8 cellular contexts compared by ENCODE assay signal in genomic region chr2:78262089-78262488, GRCh38.
A peak's percentile ranks its signal among the peaks of the same experiment; 100 is the strongest.
DNase-seq lines count a peak whose midpoint lies in the region; ATAC-seq, FAIRE-seq and TF ChIP-seq lines count a peak whose summit lies in the region.
"Not testable (repeated sequence)": the region's sequence is repeated elsewhere in the genome, so short reads cannot be mapped to it uniquely, and the experiment has no call there.

No MANE protein-coding gene starts in this region.

- not testable (repeated sequence) for H3K27me3 ChIP-seq in dorsolateral prefrontal cortex; HepG2 (ENCODE audit: control insufficient read depth in 1 of 2, insufficient read depth in 2 of 2, low read length in 2 of 2)

- TF ChIP-seq CTCF in dorsolateral prefrontal cortex (IDR thresholded peaks at IDR 0.05 in 54 of 56, conservative IDR thresholded peaks at IDR 0.05 in 2 of 56; ENCODE audit: low read depth in 1 of 56, partially characterized antibody in 56 of 56); HepG2 (CRISPR knock-in tag; IDR thresholded peaks at IDR 0.05): not testable (repeated sequence)

- H3K27ac ChIP-seq in angular gyrus (ENCODE audit: low read depth, low read length) (peak overlapping the region; percentile 74), caudate nucleus (ENCODE audit: low read depth, low read length) (peak overlapping the region; percentile 83), dorsolateral prefrontal cortex (peak overlapping the region; percentile 16 to 98 (median 88)), HepG2 (ENCODE audit: extremely low read length, insufficient read depth, low read length) (peak overlapping the region; percentile 69), substantia nigra (ENCODE audit: low read depth, low read length, poor library complexity, severe bottlenecking) (peak overlapping the region; percentile 84)

- ATAC-seq in Right ventricle myocardium inferior, HepG2: not testable (repeated sequence)

- intact Hi-C loops in dorsolateral prefrontal cortex (cut with DNase I); Right ventricle myocardium inferior (cut with DNase I); HepG2 (cut with micrococcal nuclease; ENCODE audit: unreplicated experiment): not testable (repeated sequence)

- H4K20me1 ChIP-seq in HepG2 (ENCODE audit: insufficient read depth, low read length), result not testable (repeated sequence)

- TF ChIP-seq POLR2A in HepG2 (IDR thresholded peaks at IDR 0.05; ENCODE audit: insufficient read depth in 1 of 2, low read depth in 2 of 2, low read length in 2 of 2), result not testable (repeated sequence)

- H2AFZ ChIP-seq in HepG2 (ENCODE audit: low read length), result not testable (repeated sequence)

- H3K36me3 ChIP-seq in HepG2 (replicated peaks in 1 of 2; ENCODE audit: control insufficient read depth in 1 of 2, insufficient read depth in 2 of 2, low read length in 2 of 2), result not testable (repeated sequence)

- BruUV-seq in HepG2 (replicated peaks; lab: Mats Ljungman, UMichigan), result not testable (repeated sequence)

- in situ Hi-C loops in HepG2 (cut with HindIII; ENCODE audit: extremely low pct_ligation_motif_present, low pct_unique_long_range_greater_than_20kb), result not testable (repeated sequence)

- H3K9me3 ChIP-seq in HepG2 (ENCODE audit: low read length), result not testable (repeated sequence)

- 29% methylated on average over 10 of the region's 10 CpGs for WGBS in HepG2 (ENCODE audit: low lambda C conversion rate)

- H3K79me2 ChIP-seq in HepG2 (ENCODE audit: insufficient read depth, low read length), result not testable (repeated sequence)

- not testable (repeated sequence) for TF ChIP-seq RAD21 in HepG2 (CRISPR knock-in tag; IDR thresholded peaks at IDR 0.05)

- not testable (repeated sequence) for H3K4me3 ChIP-seq in dorsolateral prefrontal cortex
- peak overlapping the region in 2 of 3 experiments; percentile 44 to 48; a peak in 3 of 6 replicates for H3K4me3 ChIP-seq in HepG2 (replicated peaks in 1 of 3; ENCODE audit: insufficient read depth in 1 of 3, low read depth in 2 of 3, low read length in 3 of 3)

- not testable (repeated sequence) for TF ChIP-seq EP300 in HepG2 (IDR thresholded peaks at IDR 0.05; ENCODE audit: low read depth in 2 of 2, low read length in 2 of 2); HepG2 (CRISPR knock-in tag; IDR thresholded peaks at IDR 0.05; ENCODE audit: borderline replicate concordance)

- not testable (repeated sequence) for FAIRE-seq in HepG2 (lab: Jason Lieb, UNC)

- peaks cover 36% of the 10 kb centered on the region for H3K4me1 ChIP-seq in HepG2 (ENCODE audit: insufficient read depth, low read length)

- POLR2A ChIA-PET in HepG2 (lab: Yijun Ruan, JAX), result interaction anchor here (2.0 kb wide), 1 partner anchor 279 kb away, joined by 13 read pairs; no protein-coding TSS in a partner anchor

- DNase-seq in NCI-H82 (lab: John Stamatoyannopoulos, UW) (peak; percentile 68), NCI-H82 treated with DMSO at 0.1 percent for 48 hours (lab: John Stamatoyannopoulos, UW; ENCODE audit: unreplicated experiment) (peak; percentile 37), Right ventricle myocardium inferior (ENCODE audit: missing footprints) (peak; percentile 16), substantia nigra (lab: John Stamatoyannopoulos, UW) (peak in 1 of 49 donors; percentile 2)
- DNase-seq in caudate nucleus (lab: John Stamatoyannopoulos, UW); dorsolateral prefrontal cortex; HepG2 (ENCODE audit: low spot score): not testable (repeated sequence)

- H3K4me2 ChIP-seq in HepG2 (ENCODE audit: low read depth, low read length), result peak overlapping the region; percentile 76

- H3K9ac ChIP-seq in HepG2 (ENCODE audit: insufficient read depth, low read depth, low read length), result not testable (repeated sequence)

- CTCF ChIA-PET in HepG2 (lab: Yijun Ruan, JAX; ENCODE audit: low intra/inter-chr PET ratio, low total read pairs), result not testable (repeated sequence)

TF ChIP-seq in HepG2, 621 proteins besides CTCF, POLR2A, EP300 and RAD21 (continues in another document):
- TF ChIP-seq ZMYM4 (CRISPR knock-in tag; IDR thresholded peaks at IDR 0.05) (0 out of 2 replicates have a peak, but pooled peaks have one; percentile 41), ZBTB38 (CRISPR knock-in tag; IDR thresholded peaks at IDR 0.05) (0 out of 2 replicates have a peak, but pooled peaks have one; percentile 19), NR2F6 (IDR thresholded peaks at IDR 0.05) (0 out of 2 replicates have a peak, but pooled peaks have one; percentile 39), NR2F6 (CRISPR knock-in tag; IDR thresholded peaks at IDR 0.05) (peak; percentile 52; the same call in 1 of the 2 replicates), ZBTB4 (CRISPR knock-in tag; IDR thresholded peaks at IDR 0.05; ENCODE audit: borderline replicate concordance) (0 out of 2 replicates have a peak, but pooled peaks have one; percentile 78), RXRB (CRISPR knock-in tag; IDR thresholded peaks at IDR 0.05; ENCODE audit: borderline replicate concordance) (peak; percentile 55; the same call in 1 of the 2 replicates), NCOR1 (IDR thresholded peaks at IDR 0.05; ENCODE audit: borderline replicate concordance, low read length) (peak; percentile 19; the same call in 1 of the 2 replicates), FOXP1 (CRISPR knock-in tag; IDR thresholded peaks at IDR 0.05) (peak; percentile 29; the same call in 1 of the 2 replicates), ARID5B (CRISPR knock-in tag; IDR thresholded peaks at IDR 0.05) (peak; percentile 53), SOX13 (CRISPR knock-in tag; conservative IDR thresholded peaks at IDR 0.05 in 1 of 2, IDR thresholded peaks at IDR 0.05 in 1 of 2) (peak in 1 of 2 experiments; percentile 24; a peak in 1 of 4 replicates), THRA (CRISPR knock-in tag; IDR thresholded peaks at IDR 0.05; ENCODE audit: borderline replicate concordance) (peak; percentile 89; the same call in 1 of the 2 replicates)
- not testable (repeated sequence) for TF ChIP-seq FOXP1, SOX13 (IDR thresholded peaks at IDR 0.05)
